In genomic region chr12:101670007-101670671, GRCh38 we compare ENCODE assay signal across 8 cellular contexts. TPM values are rescaled to one million over a fixed set of nuclear protein-coding genes. Genes with fewer than 3 reads are reported as not detected.
DNase-seq lines count a peak whose midpoint lies in the region; ATAC-seq lines count a peak whose summit lies in the region.

No MANE protein-coding gene starts in this region.

- no peak overlapping the region for H3K23ac ChIP-seq in mesendoderm (ENCODE audit: low read length)

- H3K4ac ChIP-seq in mesendoderm (ENCODE audit: low read depth, low read length) = no peak overlapping the region

- H3K79me2 ChIP-seq in mesendoderm (ENCODE audit: control insufficient read depth, insufficient read depth, low read length) = no peaks in the 10 kb centered on the region

- H3K9ac ChIP-seq in mesendoderm (ENCODE audit: low read length) = no peak overlapping the region

- no peaks in the 10 kb centered on the region for H3K4me1 ChIP-seq in mesendoderm (ENCODE audit: control insufficient read depth, low read depth, low read length)

- no CpG with 5 or more reads among the region's 6 CpGs for WGBS in mesendoderm (ENCODE audit: extremely low coverage, insufficient coverage, low lambda C conversion rate)

- DNase-seq in CD1c-positive myeloid dendritic cell (ENCODE audit: extremely low spot score) (peak; percentile 78), HCEC 1CT (peak; percentile 64), SKM-1 treated with dmso at 0.1 percent for 144 hours (lab: John Stamatoyannopoulos, UW; ENCODE audit: unreplicated experiment) (peak; percentile 53), dedifferentiated amniotic fluid mesenchymal stem cell (ENCODE audit: extremely low spot score) (peak; percentile 23), mesendoderm (peak; percentile 48)

- no peak overlapping the region for H4K5ac ChIP-seq in mesendoderm (ENCODE audit: low read length)

- no peak overlapping the region for H2BK15ac ChIP-seq in mesendoderm (replicated peaks; ENCODE audit: low read depth)

- H4K8ac ChIP-seq in mesendoderm (ENCODE audit: low read depth, low read length) = no peak overlapping the region

- H3K18ac ChIP-seq in mesendoderm (ENCODE audit: low read length) = no peak overlapping the region

- H2BK120ac ChIP-seq in mesendoderm (ENCODE audit: low read depth, low read length) = no peak overlapping the region

- H3K36me3 ChIP-seq in mesendoderm (ENCODE audit: control insufficient read depth, insufficient read depth, low read length) = no peaks in the 10 kb centered on the region

- H3K56ac ChIP-seq in mesendoderm (ENCODE audit: low read length) = no peak overlapping the region

- no peak overlapping the region for H3K27ac ChIP-seq in mesendoderm (ENCODE audit: low read depth, low read length)

- no peak overlapping the region for H2AK5ac ChIP-seq in mesendoderm (ENCODE audit: low read length)

- no peak overlapping the region for H2BK5ac ChIP-seq in mesendoderm (ENCODE audit: low read length)

- no peaks in the 10 kb centered on the region for H3K27me3 ChIP-seq in mesendoderm (ENCODE audit: insufficient read depth, low read length, poor library complexity)

- no peaks in the 10 kb centered on the region for H3K79me1 ChIP-seq in mesendoderm (ENCODE audit: low read length)

- no peak for ATAC-seq in GM21619 (IDR thresholded peaks at IDR 0.05; ENCODE audit: unreplicated experiment)
- ATAC-seq in HG02642 (IDR thresholded peaks at IDR 0.05; ENCODE audit: poor library complexity, unreplicated experiment) = no peak
- no peak for ATAC-seq in HG02759 (IDR thresholded peaks at IDR 0.05; ENCODE audit: unreplicated experiment)

- H3K4me2 ChIP-seq in mesendoderm (ENCODE audit: low read length) = no peak overlapping the region

- no peak overlapping the region for H3K4me3 ChIP-seq in mesendoderm (ENCODE audit: low read length)

RNA-seq across cellular contexts. Expression of gene CHPT1, which starts 27.3 kb away (rescaled TPM):
- 18.0 TPM for polyA plus RNA-seq in mesendoderm (2013, experiment 1 of 2)
- polyA plus RNA-seq in mesendoderm (2013, experiment 2 of 2) = 18.1 TPM

Comparison
In these comparisons a context has a peak if more than half of its experiments do, and no peak if none do; other contexts are left out.
1. DNase-seq: peak in every context shown above with its lines; median percentile 78 in CD1c-positive myeloid dendritic cell; 64 in HCEC 1CT; 53 in SKM-1 treated with dmso at 0.1 percent for 144 hours; 48 in mesendoderm; 23 in dedifferentiated amniotic fluid mesenchymal stem cell.